Comparison of ENCODE assay signal across 16 cellular contexts in genomic region chr11:119436715-119437114, GRCh38. TPM values are rescaled to one million over a fixed set of nuclear protein-coding genes. Genes with fewer than 3 reads are reported as not detected.
DNase-seq lines count a peak whose midpoint lies in the region; TF ChIP-seq lines count a peak whose summit lies in the region.
"Had no signal": no experiment of that assay in that cellular context is flagged by ENCODE, and none has a peak within 500 bp of the region (broad histone marks: within the 10 kb centered on the region; RNA-seq: fewer than 3 reads in every experiment).

No MANE protein-coding gene starts in this region.

- in situ Hi-C loops in GM13976 (cut with MboI; ENCODE audit: low sequenced_read_pairs, unreplicated experiment), result no loop called here

- CTCF ChIA-PET in RWPE1 (lab: Yijun Ruan, JAX), result no interaction called here

- no peak overlapping the region for H3K27ac ChIP-seq in RWPE1
- H3K27ac ChIP-seq: 22Rv1, A549, KMS-11 had no signal

- TF ChIP-seq CTCF in RWPE1 (conservative IDR thresholded peaks at IDR 0.05; ENCODE audit: low read depth), result no peak
- no peak for TF ChIP-seq CTCF in GM13976 (IDR thresholded peaks at IDR 0.05; ENCODE audit: borderline replicate concordance, control extremely low read depth, extremely low read depth, insufficient read depth, missing control alignments)

- POLR2A ChIA-PET in RWPE1 (lab: Yijun Ruan, JAX; ENCODE audit: low non-redundant PET), result no interaction called here

- peak; percentile 15 for DNase-seq in NK-92 treated with Interleukin-12 subunit alpha and Interleukin-12 subunit beta, amount 100 ng/mL, for 24 hours (lab: John Stamatoyannopoulos, UW)
- DNase-seq in NK-92 (lab: John Stamatoyannopoulos, UW; ENCODE audit: unreplicated experiment), result no peak
- peak; percentile 53 for DNase-seq in UCSD-AML1 (lab: John Stamatoyannopoulos, UW; ENCODE audit: unreplicated experiment)
- DNase-seq in mesenteric fat pad (ENCODE audit: low spot score), result peak; percentile 57
- DNase-seq in activated effector memory CD4-positive, alpha-beta T cell treated with anti-CD3 and anti-CD28 coated beads, Interleukin-2, amount 50 U/mL, for 16 hours, result no peak
- no peak for DNase-seq in RWPE1 (ENCODE audit: low spot score)
- DNase-seq in GM13976 (ENCODE audit: low spot score), result no peak
- DNase-seq: AML-193; Calu3; CD8-positive, alpha-beta T cell; DMS53; DND-41; H9 had no signal

RNA-seq across cellular contexts. Expression of gene THY1, which starts 13.7 kb away (rescaled TPM):
- total RNA-seq in mesenteric fat pad, result 33.4 TPM
- total RNA-seq: Calu3; CD8-positive, alpha-beta T cell had no signal

RNA-seq across cellular contexts. Expression of gene USP2, which starts 55.2 kb away (rescaled TPM):
- 4.2 TPM for total RNA-seq in mesenteric fat pad

Comparison
In these comparisons a context has a peak if more than half of its experiments do, and no peak if none do; other contexts are left out.
1. DNase-seq: peak in NK-92 treated with Interleukin-12 subunit alpha and Interleukin-12 subunit beta, amount 100 ng/mL, for 24 hours (single experiment), UCSD-AML1 (single experiment) and mesenteric fat pad (single experiment); none in NK-92 (single experiment), activated effector memory CD4-positive, alpha-beta T cell treated with anti-CD3 and anti-CD28 coated beads, Interleukin-2, amount 50 U/mL, for 16 hours (single experiment), RWPE1 (single experiment) and GM13976 (single experiment).